Comparison of ENCODE assay signal across 18 cellular contexts in genomic region chr10:103727546-103727963, GRCh38.
A peak's percentile ranks its signal among the peaks of the same experiment; 100 is the strongest.
DNase-seq lines count a peak whose midpoint lies in the region; ATAC-seq and TF ChIP-seq lines count a peak whose summit lies in the region.
"Had no signal": no experiment of that assay in that cellular context is flagged by ENCODE, and none has a peak within 500 bp of the region (broad histone marks: within the 10 kb centered on the region; RNA-seq: fewer than 3 reads in every experiment).

No MANE protein-coding gene starts in this region.

- H3K27me3 ChIP-seq in SK-N-SH (ENCODE audit: insufficient read depth) (no peaks in the 10 kb centered on the region), endodermal cell (ENCODE audit: control insufficient read depth, insufficient read depth, low read length, poor library complexity, severe bottlenecking) (no peaks in the 10 kb centered on the region), left lung (no peaks in the 10 kb centered on the region), stomach smooth muscle (ENCODE audit: control insufficient read depth in 1 of 2, insufficient read depth in 2 of 2, low read length in 2 of 2) (no peaks in the 10 kb centered on the region)
- H3K27me3 ChIP-seq: SJCRH30, uterus had no signal

- no peaks in the 10 kb centered on the region for H3K9me3 ChIP-seq in SK-N-SH
- H3K9me3 ChIP-seq in endodermal cell (ENCODE audit: control insufficient read depth, low read length), result no peaks in the 10 kb centered on the region
- H3K9me3 ChIP-seq in left lung, result no peaks in the 10 kb centered on the region
- H3K9me3 ChIP-seq in stomach smooth muscle (ENCODE audit: control insufficient read depth in 2 of 2, low read length in 2 of 2), result no peaks in the 10 kb centered on the region
- H3K9me3 ChIP-seq: SJCRH30, uterus had no signal

- H3K9ac ChIP-seq in SK-N-SH (no peak overlapping the region), endodermal cell (ENCODE audit: extremely low read depth, low read length, poor library complexity, severe bottlenecking) (no peak overlapping the region), stomach smooth muscle (ENCODE audit: low read length in 2 of 2) (peak overlapping the region; percentile 13 to 38)

- no peaks in the 10 kb centered on the region for H3F3A ChIP-seq in SK-N-SH (replicated peaks; ENCODE audit: insufficient read depth)

- H3K27ac Mint-ChIP-seq in endodermal cell, result no peak overlapping the region
- H3K27ac Mint-ChIP-seq in CD14-positive monocyte, result no peak overlapping the region
- H3K27ac Mint-ChIP-seq: activated CD4-positive, alpha-beta T cell treated with anti-CD3 and anti-CD28 coated beads, Interleukin-2, amount 10 ng/mL, durations not matched to agents 7 days and 5 days; IgD-negative memory B cell; nephron progenitor cell had no signal

- no peak overlapping the region for H3K4me2 ChIP-seq in SK-N-SH

- H3K36me3 ChIP-seq in SK-N-SH (replicated peaks in 1 of 2; ENCODE audit: control insufficient read depth in 1 of 2, insufficient read depth in 2 of 2, low read length in 1 of 2) (no peaks in the 10 kb centered on the region), endodermal cell (ENCODE audit: control insufficient read depth, insufficient read depth, low read length) (no peaks in the 10 kb centered on the region), left lung (peaks cover 0 to 12% of the 10 kb centered on the region in 2 donors), stomach smooth muscle (ENCODE audit: control insufficient read depth in 2 of 2, insufficient read depth in 2 of 2, low read length in 2 of 2) (peaks cover 3% of the 10 kb centered on the region in 2 donors)
- H3K36me3 ChIP-seq: SJCRH30, uterus had no signal

- DNase-seq in SK-N-SH (peak; percentile 67), endodermal cell (no peak), left lung (peak in 1 of 2 donors; percentile 55), DMS79 treated with DMSO at 0.1 percent for 48 hours (lab: John Stamatoyannopoulos, UW) (no peak), SW 1271 (lab: John Stamatoyannopoulos, UW) (no peak), CD14-positive monocyte (ENCODE audit: low spot score) (no peak)
- DNase-seq: activated CD4-positive, alpha-beta T cell treated with anti-CD3 and anti-CD28 coated beads, Interleukin-2, amount 10 ng/mL, durations not matched to agents 7 days and 5 days; activated T-cell treated with anti-CD3 and anti-CD28 coated beads for 4 hours; EL; NCI-H2171; nephron progenitor cell; SJCRH30 had no signal

- TF ChIP-seq EP300 in SK-N-SH (IDR thresholded peaks at IDR 0.05; ENCODE audit: borderline replicate concordance in 1 of 2, low read depth in 1 of 2, low read length in 1 of 2), result peak in 1 of 2 experiments; percentile 49; a peak in 2 of 4 replicates

- no peak overlapping the region for H3K4me3 ChIP-seq in SK-N-SH (ENCODE audit: low read depth in 2 of 2, low read length in 1 of 2)
- no peak overlapping the region for H3K4me3 ChIP-seq in endodermal cell (ENCODE audit: low read length)
- H3K4me3 ChIP-seq in left lung, result no peak overlapping the region
- peak overlapping the region in 1 of 2 donors; percentile 29 for H3K4me3 ChIP-seq in stomach smooth muscle (ENCODE audit: low read length in 2 of 2)
- H3K4me3 ChIP-seq: SJCRH30, uterus had no signal

- H3K36me3 Mint-ChIP-seq in endodermal cell (ENCODE audit: low read depth) (peaks cover 14% of the 10 kb centered on the region), CD14-positive monocyte (no peaks in the 10 kb centered on the region)
- H3K36me3 Mint-ChIP-seq: activated naive CD4-positive, alpha-beta T cell treated with anti-CD3 and anti-CD28 coated beads, Interleukin-2, amount 50 U/mL, for 72 hours; IgD-negative memory B cell had no signal

- ATAC-seq in left lung (peak; percentile 26), HG03442 (IDR thresholded peaks at IDR 0.05; ENCODE audit: unreplicated experiment) (no peak)
- ATAC-seq: activated naive CD4-positive, alpha-beta T cell treated with anti-CD3 and anti-CD28 coated beads, Interleukin-2, amount 50 U/mL, for 72 hours had no signal

- H3K9me2 ChIP-seq in SK-N-SH, result no peaks in the 10 kb centered on the region

- intact Hi-C loops in left lung (cut with DNase I), result no loop called here
- intact Hi-C loops in CD14-positive monocyte (cut with micrococcal nuclease), result no loop called here

- no peak for TF ChIP-seq RAD21 in SK-N-SH (IDR thresholded peaks at IDR 0.05; ENCODE audit: low read length)

- 68% methylated on average over 10 of the region's 14 CpGs for WGBS in SK-N-SH (ENCODE audit: low lambda C conversion rate)
- 89 to 90% methylated on average over 8 to 14 of the region's 14 CpGs for WGBS in endodermal cell (ENCODE audit: insufficient coverage in 1 of 2, insufficient read length in 1 of 2), 2 experiments

- peak overlapping the region in 1 of 2 experiments; percentile 94; a peak in 2 of 4 replicates for H3K27ac ChIP-seq in SK-N-SH (ENCODE audit: low read depth in 2 of 2, low read length in 1 of 2)
- H3K27ac ChIP-seq in endodermal cell (ENCODE audit: low read depth, low read length), result peak overlapping the region; percentile 6
- H3K27ac ChIP-seq in left lung, result no peak overlapping the region
- H3K27ac ChIP-seq in stomach smooth muscle (ENCODE audit: low read length), result no peak overlapping the region
- H3K27ac ChIP-seq: C4-2B, SJCRH30, uterus had no signal

- H3K4me3 Mint-ChIP-seq in endodermal cell (no peak overlapping the region), CD14-positive monocyte (no peak overlapping the region)
- H3K4me3 Mint-ChIP-seq: activated CD4-positive, alpha-beta T cell treated with anti-CD3 and anti-CD28 coated beads, Interleukin-2, amount 10 ng/mL, durations not matched to agents 7 days and 5 days; IgD-negative memory B cell; nephron progenitor cell had no signal

- no peaks in the 10 kb centered on the region for H4K20me1 ChIP-seq in SK-N-SH (ENCODE audit: insufficient read depth)

- no peak for TF ChIP-seq CTCF in SK-N-SH (IDR thresholded peaks at IDR 0.05)
- no peak for TF ChIP-seq CTCF in endodermal cell (conservative IDR thresholded peaks at IDR 0.05)
- TF ChIP-seq CTCF in left lung (IDR thresholded peaks at IDR 0.05), result no peak
- no peak for TF ChIP-seq CTCF in CD14-positive monocyte (IDR thresholded peaks at IDR 0.05)

- H3K4me1 Mint-ChIP-seq in endodermal cell (peaks cover 10% of the 10 kb centered on the region), CD14-positive monocyte (no peaks in the 10 kb centered on the region)

- CTCF ChIA-PET in SK-N-SH (lab: Yijun Ruan, JAX), result interaction anchor here (1.1 to 10.9 kb wide), 5 partner anchors 8 to 160 kb away, joined by 4 to 87 read pairs (median 8); partner anchors contain the start of gene SH3PXD2A

- no peaks in the 10 kb centered on the region for H3K9me3 Mint-ChIP-seq in endodermal cell
- no peaks in the 10 kb centered on the region for H3K9me3 Mint-ChIP-seq in CD14-positive monocyte
- H3K9me3 Mint-ChIP-seq: activated CD4-positive, alpha-beta T cell treated with anti-CD3 and anti-CD28 coated beads, Interleukin-2, amount 10 ng/mL, durations not matched to agents 7 days and 5 days; activated naive CD4-positive, alpha-beta T cell treated with anti-CD3 and anti-CD28 coated beads, Interleukin-2, amount 50 U/mL, for 72 hours; IgD-negative memory B cell; nephron progenitor cell had no signal

- peaks cover 2 to 62% of the 10 kb centered on the region in 2 experiments; a peak in 3 of 4 replicates for H3K4me1 ChIP-seq in SK-N-SH (ENCODE audit: control insufficient read depth in 1 of 2, insufficient read depth in 2 of 2, low read depth in 1 of 2, low read length in 1 of 2)
- H3K4me1 ChIP-seq in endodermal cell (ENCODE audit: control insufficient read depth, insufficient read depth, low read length), result no peaks in the 10 kb centered on the region
- no peaks in the 10 kb centered on the region for H3K4me1 ChIP-seq in left lung
- peaks cover 9% of the 10 kb centered on the region for H3K4me1 ChIP-seq in stomach smooth muscle (ENCODE audit: control insufficient read depth, insufficient read depth, low read length)
- H3K4me1 ChIP-seq: SJCRH30, uterus had no signal

- H3K27me3 Mint-ChIP-seq in endodermal cell (ENCODE audit: insufficient read depth) (no peaks in the 10 kb centered on the region), CD14-positive monocyte (ENCODE audit: low read depth in 3 of 3) (peaks cover 0 to 4% (median 4%) of the 10 kb centered on the region in 3 donors)

- H3K79me2 ChIP-seq in SK-N-SH (ENCODE audit: insufficient read depth), result no peaks in the 10 kb centered on the region

- POLR2A ChIA-PET in SK-N-SH (lab: Yijun Ruan, JAX), result no interaction called here

- H2AFZ ChIP-seq in SK-N-SH (ENCODE audit: low read depth), result no peak overlapping the region

TF ChIP-seq in SK-N-SH, 30 proteins besides CTCF, POLR2A, EP300 and RAD21:
- TF ChIP-seq FOXJ3 (CRISPR knock-in tag; IDR thresholded peaks at IDR 0.05), result 0 out of 2 replicates have a peak, but pooled peaks have one; percentile 21
- TF ChIP-seq MXI1 (IDR thresholded peaks at IDR 0.05; ENCODE audit: low read depth, low read length), result 0 out of 2 replicates have a peak, but pooled peaks have one; percentile 31
- no peak for TF ChIP-seq RCOR1 (IDR thresholded peaks at IDR 0.05; ENCODE audit: low read length)
- no peak for TF ChIP-seq PBX3 (IDR thresholded peaks at IDR 0.05)
- TF ChIP-seq RXRA (IDR thresholded peaks at IDR 0.05; ENCODE audit: borderline replicate concordance, low read depth), result no peak
- TF ChIP-seq GATA2 (CRISPR knock-in tag; IDR thresholded peaks at IDR 0.05), result peak; percentile 49
- TF ChIP-seq FOSL2 (IDR thresholded peaks at IDR 0.05; ENCODE audit: borderline replicate concordance, low read depth), result no peak
- TF ChIP-seq CHD2 (IDR thresholded peaks at IDR 0.05; ENCODE audit: low read length, partially characterized antibody), result peak; percentile 59
- TF ChIP-seq RFX5 (IDR thresholded peaks at IDR 0.05; ENCODE audit: low read length), result no peak

Comparison
In these comparisons a context has a peak if more than half of its experiments do, and no peak if none do; other contexts are left out.
1. H3K9ac ChIP-seq: peak in stomach smooth muscle (2 of 2); none in SK-N-SH (single experiment) and endodermal cell (single experiment).